16 cellular contexts compared by ENCODE assay signal in the genomic region with DNA sequence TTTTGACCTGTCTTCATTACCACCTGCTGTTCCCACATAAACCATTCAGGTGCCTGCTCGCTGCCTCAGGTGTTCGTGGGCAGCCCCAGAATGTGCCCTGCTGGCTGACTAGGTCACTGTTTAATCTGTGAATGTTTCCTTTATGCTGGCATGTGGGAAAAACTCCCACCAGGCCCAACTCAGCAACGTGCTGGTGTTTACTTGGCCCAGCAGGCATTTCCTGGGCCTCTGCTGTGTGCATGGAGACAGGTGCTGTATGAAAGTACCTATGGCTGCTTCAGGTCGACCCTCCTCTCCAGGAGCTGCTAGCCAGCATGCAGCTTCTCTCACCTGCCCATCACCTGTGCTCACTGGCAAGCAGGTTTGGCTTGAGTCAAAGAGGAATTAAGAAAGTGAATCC.
"Had no signal": no experiment of that assay in that cellular context is flagged by ENCODE, and none has a peak within 500 bp of the region (broad histone marks: within the 10 kb centered on the region; RNA-seq: fewer than 3 reads in every experiment).

No MANE protein-coding gene starts in this region.

- H3K9me3 Mint-ChIP-seq: activated CD4-positive, alpha-beta memory T cell treated with anti-CD3 and anti-CD28 coated beads, Interleukin-2, amount 10 ng/mL, durations not matched to agents 7 days and 5 days; stimulated activated naive CD8-positive, alpha-beta T cell treated with anti-CD3 and anti-CD28 coated beads, Interleukin-15, amount 100 ng/mL, for 72 hours had no signal

- H3K36me3 Mint-ChIP-seq: activated naive CD8-positive, alpha-beta T cell; neural progenitor cell had no signal

- DNase-seq: activated CD4-positive, alpha-beta memory T cell treated with anti-CD3 and anti-CD28 coated beads, Interleukin-2, amount 10 ng/mL, durations not matched to agents 7 days and 5 days; activated effector memory CD4-positive, alpha-beta T cell treated with Interleukin-2 at 50 U/mL for 16 hours; activated T-cell treated with anti-CD3 and anti-CD28 coated beads, Interleukin-2, amount 50 U/mL, for 1 hour; amygdala; brain microvascular endothelial cell; cerebellar nuclear complex; erythroblast; lower lobe of right lung; midbrain; retina; stimulated activated CD4-positive, alpha-beta T cell treated with anti-CD3 and anti-CD28 coated beads, Interleukin-4, amount 100 ng/mL, for 4 hours; stimulated activated naive CD8-positive, alpha-beta T cell treated with anti-CD3 and anti-CD28 coated beads, Interleukin-15, amount 100 ng/mL, for 72 hours; testis had no signal

- H3K27me3 Mint-ChIP-seq: stimulated activated naive CD8-positive, alpha-beta T cell treated with anti-CD3 and anti-CD28 coated beads, Interleukin-15, amount 100 ng/mL, for 72 hours had no signal

- H3K27ac Mint-ChIP-seq: activated CD4-positive, alpha-beta memory T cell treated with anti-CD3 and anti-CD28 coated beads, Interleukin-2, amount 10 ng/mL, durations not matched to agents 7 days and 5 days; activated naive CD8-positive, alpha-beta T cell; dendritic cell treated with granulocyte-macrophage colony-stimulating factor and Interleukin-4, amounts not matched to agents 40 ng/mL and 50 ng/mL, for 4 days; neural progenitor cell had no signal

- H3K4me1 Mint-ChIP-seq: neural progenitor cell had no signal

- H3K4me3 Mint-ChIP-seq: activated CD4-positive, alpha-beta memory T cell treated with anti-CD3 and anti-CD28 coated beads, Interleukin-2, amount 10 ng/mL, durations not matched to agents 7 days and 5 days; activated naive CD8-positive, alpha-beta T cell; dendritic cell treated with granulocyte-macrophage colony-stimulating factor and Interleukin-4, amounts not matched to agents 40 ng/mL and 50 ng/mL, for 4 days; neural progenitor cell; stimulated activated naive CD8-positive, alpha-beta T cell treated with anti-CD3 and anti-CD28 coated beads, Interleukin-15, amount 100 ng/mL, for 72 hours had no signal

- ATAC-seq: lower lobe of right lung; stimulated activated naive CD8-positive, alpha-beta T cell treated with anti-CD3 and anti-CD28 coated beads, Interleukin-15, amount 100 ng/mL, for 72 hours had no signal
